In the genomic region with DNA sequence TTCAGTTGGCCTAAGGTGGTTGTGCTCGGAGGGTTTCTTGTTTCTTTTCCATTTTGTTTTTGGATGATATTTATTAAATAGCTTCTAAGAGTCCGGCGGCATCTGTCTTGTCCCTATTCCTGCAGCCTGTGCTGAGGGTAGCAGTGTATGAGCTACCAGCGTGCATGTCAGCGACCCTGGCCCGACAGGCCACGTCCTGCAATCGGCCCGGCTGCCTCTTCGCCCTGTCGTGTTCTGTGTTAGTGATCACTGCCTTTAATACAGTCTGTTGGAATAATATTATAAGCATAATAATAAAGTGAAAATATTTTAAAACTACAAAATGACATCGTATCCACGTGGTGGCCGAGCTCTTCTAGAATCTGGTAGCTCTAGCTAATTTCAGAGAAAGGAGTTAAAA, we compare ENCODE assay signal across 17 cellular contexts. TPM values are rescaled to one million over a fixed set of nuclear protein-coding genes. Genes with fewer than 3 reads are reported as not detected.
DNase-seq lines count a peak whose midpoint lies in the region; ATAC-seq and TF ChIP-seq lines count a peak whose summit lies in the region.
"Had no signal": no experiment of that assay in that cellular context is flagged by ENCODE, and none has a peak within 500 bp of the region (broad histone marks: within the 10 kb centered on the region; RNA-seq: fewer than 3 reads in every experiment).

No MANE protein-coding gene starts in this region.

- peaks cover 68% of the 10 kb centered on the region for H3K36me3 Mint-ChIP-seq in CD8-positive, alpha-beta T cell
- H3K36me3 Mint-ChIP-seq in central memory CD8-positive, alpha-beta T cell (ENCODE audit: insufficient read depth) = peaks cover 68% of the 10 kb centered on the region
- H3K36me3 Mint-ChIP-seq: IgD-negative memory B cell had no signal

- H2AFZ ChIP-seq in parathyroid adenoma = no peak overlapping the region

- no peaks in the 10 kb centered on the region for H3K27me3 ChIP-seq in CD8-positive, alpha-beta T cell (ENCODE audit: insufficient read depth, low read length)
- H3K27me3 ChIP-seq in H7 (ENCODE audit: control insufficient read depth, insufficient read depth, low read length) (no peaks in the 10 kb centered on the region), parathyroid adenoma (ENCODE audit: control insufficient read depth, insufficient read depth, low read length) (no peaks in the 10 kb centered on the region)

- peak overlapping the region; percentile 67 for H3K27ac Mint-ChIP-seq in CD8-positive, alpha-beta T cell
- peak overlapping the region; percentile 55 for H3K27ac Mint-ChIP-seq in central memory CD8-positive, alpha-beta T cell (ENCODE audit: low read depth)

- DNase-seq in CD8-positive, alpha-beta T cell = no peak
- DNase-seq in H7 (peak; percentile 46), NCI-H446 treated with DMSO at 0.1 percent for 48 hours (lab: John Stamatoyannopoulos, UW) (no peak)
- no peak for DNase-seq in central memory CD8-positive, alpha-beta T cell (ENCODE audit: low spot score in 2 of 2)
- DNase-seq: EL; MV-4-11; NCI-H1436; NCI-H2081; NCI-H345; NCI-H69; NK-92 treated with Interleukin-12 subunit alpha and Interleukin-12 subunit beta, amount 100 ng/mL, for 24 hours had no signal

- H3K36me3 ChIP-seq in CD8-positive, alpha-beta T cell (ENCODE audit: insufficient read depth, low read length) = peaks cover 44% of the 10 kb centered on the region
- H3K36me3 ChIP-seq in H7 (replicated peaks; ENCODE audit: control insufficient read depth, insufficient read depth, low read length) (no peaks in the 10 kb centered on the region), parathyroid adenoma (ENCODE audit: control insufficient read depth, insufficient read depth, low read length) (no peaks in the 10 kb centered on the region)

- H3K4me1 Mint-ChIP-seq in CD8-positive, alpha-beta T cell (ENCODE audit: low read depth) = peaks cover 20% of the 10 kb centered on the region
- H3K4me1 Mint-ChIP-seq in central memory CD8-positive, alpha-beta T cell = peaks cover 31% of the 10 kb centered on the region
- H3K4me1 Mint-ChIP-seq: IgD-negative memory B cell had no signal

- intact Hi-C loops in CD8-positive, alpha-beta T cell (cut with DNase I, micrococcal nuclease) = no loop called here

- CTCF ChIA-PET in CD8-positive, alpha-beta T cell (lab: Charles Lee) = no interaction called here

- POLR2A ChIA-PET in CD8-positive, alpha-beta T cell (lab: Charles Lee) = no interaction called here

- H3K27ac ChIP-seq in CD8-positive, alpha-beta T cell (ENCODE audit: low read depth, low read length) = no peak overlapping the region
- H3K27ac ChIP-seq in parathyroid adenoma = peak overlapping the region; percentile 29

- H3K27me3 Mint-ChIP-seq in CD8-positive, alpha-beta T cell (ENCODE audit: low read depth) = no peaks in the 10 kb centered on the region
- H3K27me3 Mint-ChIP-seq in central memory CD8-positive, alpha-beta T cell = no peaks in the 10 kb centered on the region

- no peaks in the 10 kb centered on the region for H3K9me3 ChIP-seq in CD8-positive, alpha-beta T cell (ENCODE audit: low read length)
- no peaks in the 10 kb centered on the region for H3K9me3 ChIP-seq in parathyroid adenoma (ENCODE audit: control insufficient read depth, low read length)

- no peak for TF ChIP-seq CTCF in CD8-positive, alpha-beta T cell (IDR thresholded peaks at IDR 0.05)
- no peak for TF ChIP-seq CTCF in parathyroid adenoma (IDR thresholded peaks at IDR 0.05)

- peaks cover 4% of the 10 kb centered on the region for H3K79me2 ChIP-seq in parathyroid adenoma

- ATAC-seq in CD8-positive, alpha-beta T cell = no peak
- ATAC-seq in central memory CD8-positive, alpha-beta T cell (replicated peaks; ENCODE audit: extremely low read depth, poor library complexity, severe bottlenecking) = no peak
- ATAC-seq in GM21381 (IDR thresholded peaks at IDR 0.05; ENCODE audit: unreplicated experiment) (no peak), GM21526 (IDR thresholded peaks at IDR 0.05; ENCODE audit: low FRiP score, unreplicated experiment) (no peak)
- ATAC-seq: HCT116 had no signal

- H3K4me2 ChIP-seq in parathyroid adenoma (ENCODE audit: low read length) = peak overlapping the region; percentile 53

- no peak overlapping the region for H3K4me3 Mint-ChIP-seq in CD8-positive, alpha-beta T cell
- H3K4me3 Mint-ChIP-seq in central memory CD8-positive, alpha-beta T cell = no peak overlapping the region
- H3K4me3 Mint-ChIP-seq: IgD-negative memory B cell had no signal

- no peaks in the 10 kb centered on the region for H3K9me3 Mint-ChIP-seq in CD8-positive, alpha-beta T cell
- no peaks in the 10 kb centered on the region for H3K9me3 Mint-ChIP-seq in central memory CD8-positive, alpha-beta T cell
- H3K9me3 Mint-ChIP-seq: IgD-negative memory B cell had no signal

- no peak overlapping the region for H3K9ac ChIP-seq in parathyroid adenoma

- no peaks in the 10 kb centered on the region for H3K4me1 ChIP-seq in CD8-positive, alpha-beta T cell (ENCODE audit: insufficient read depth, low read length)
- H3K4me1 ChIP-seq in parathyroid adenoma = peaks cover 8% of the 10 kb centered on the region

- H3K4me3 ChIP-seq in CD8-positive, alpha-beta T cell (ENCODE audit: low read depth, low read length) = no peak overlapping the region
- H3K4me3 ChIP-seq in H7 (ENCODE audit: insufficient read depth, low read depth, low read length) = no peak overlapping the region
- H3K4me3 ChIP-seq in parathyroid adenoma (ENCODE audit: low read depth, low read length) = peak overlapping the region; percentile 79

RNA-seq across cellular contexts. Expression of a gene that starts 20.4 kb away (rescaled TPM):
- total RNA-seq in CD8-positive, alpha-beta T cell = 10 to 100 TPM; 76.3 to 82.0 TPM
- total RNA-seq in H7 (2014; rRNA removed; shearing (Covaris generic)) = 0.11 and 1.1 TPM in 2 replicates
- total RNA-seq: SK-MEL-5 had no signal

Comparison
In these comparisons a context has a peak if more than half of its experiments do, and no peak if none do; other contexts are left out.
1. RNA of a gene that starts 20.4 kb away (total RNA-seq): 76.3 to 82.0 TPM in CD8-positive, alpha-beta T cell; 0.11 to 1.1 TPM in H7; every median in the first group is over 10 times any median in the second.